In genomic region chr5:127028822-127029457, GRCh38 we compare ENCODE assay signal across 8 cellular contexts. TPM values are rescaled to one million over a fixed set of nuclear protein-coding genes. Genes with fewer than 3 reads are reported as not detected.
DNase-seq lines count a peak whose midpoint lies in the region; ATAC-seq and TF ChIP-seq lines count a peak whose summit lies in the region.

No MANE protein-coding gene starts in this region.

- H3K27ac ChIP-seq in fibroblast of lung (ENCODE audit: insufficient read depth, low read length), result no peak overlapping the region
- no peak overlapping the region for H3K27ac ChIP-seq in rectal smooth muscle tissue (ENCODE audit: low read depth, low read length)
- H3K27ac ChIP-seq in RWPE1, result no peak overlapping the region

- no peak for DNase-seq in stimulated activated naive CD8-positive, alpha-beta T cell treated with anti-CD3 and anti-CD28 coated beads, Interleukin-15, Interleukin-2, amounts not matched to agents 100 U/mL and 50 U/mL, for 24 hours
- peak; percentile 46 to 66 for DNase-seq in SHP77 (lab: John Stamatoyannopoulos, UW)
- DNase-seq in fibroblast of lung (ENCODE audit: low read depth in 2 of 2), result peak; percentile 8 to 30
- DNase-seq in NCI-H146 treated with DMSO at 0.1 percent for 48 hours (lab: John Stamatoyannopoulos, UW; ENCODE audit: unreplicated experiment), result no peak
- DNase-seq in NCI-H510A (lab: John Stamatoyannopoulos, UW), result no peak
- DNase-seq in RWPE1 (ENCODE audit: low spot score), result no peak

- ATAC-seq in stimulated activated naive CD8-positive, alpha-beta T cell treated with anti-CD3 and anti-CD28 coated beads, Interleukin-15, Interleukin-2, amounts not matched to agents 100 U/mL and 50 U/mL, for 24 hours, result no peak

- no peak overlapping the region for H3K27ac Mint-ChIP-seq in stimulated activated naive CD8-positive, alpha-beta T cell treated with anti-CD3 and anti-CD28 coated beads, Interleukin-15, Interleukin-2, amounts not matched to agents 100 ng/mL and 50 ng/mL, for 24 hours

- H3K79me2 ChIP-seq in fibroblast of lung (ENCODE audit: control insufficient read depth, insufficient read depth, low read length), result peaks cover 13% of the 10 kb centered on the region

- peak overlapping the region; percentile 88 for H3K4me3 Mint-ChIP-seq in stimulated activated naive CD8-positive, alpha-beta T cell treated with anti-CD3 and anti-CD28 coated beads, Interleukin-15, Interleukin-2, amounts not matched to agents 100 ng/mL and 50 ng/mL, for 24 hours

- peak overlapping the region; percentile 72 for H3K4me2 ChIP-seq in fibroblast of lung (ENCODE audit: extremely low read depth, insufficient read depth, low read length)

- H3K9me3 ChIP-seq in fibroblast of lung (ENCODE audit: control insufficient read depth, insufficient read depth, low read depth, low read length), result no peaks in the 10 kb centered on the region

- peaks cover 15% of the 10 kb centered on the region for H3K27me3 Mint-ChIP-seq in stimulated activated naive CD8-positive, alpha-beta T cell treated with anti-CD3 and anti-CD28 coated beads, Interleukin-15, Interleukin-2, amounts not matched to agents 100 ng/mL and 50 ng/mL, for 24 hours

- POLR2A ChIA-PET in RWPE1 (lab: Yijun Ruan, JAX; ENCODE audit: low non-redundant PET), result no interaction called here

- H3K4me1 Mint-ChIP-seq in stimulated activated naive CD8-positive, alpha-beta T cell treated with anti-CD3 and anti-CD28 coated beads, Interleukin-15, Interleukin-2, amounts not matched to agents 100 ng/mL and 50 ng/mL, for 24 hours (ENCODE audit: low read depth), result peaks cover 41% of the 10 kb centered on the region

- H3K4me1 ChIP-seq in fibroblast of lung (ENCODE audit: control insufficient read depth, extremely low read depth, insufficient read depth, low read length) (peaks cover 2% of the 10 kb centered on the region), rectal smooth muscle tissue (ENCODE audit: control insufficient read depth, insufficient read depth, low read length) (peaks cover 6% of the 10 kb centered on the region)

- H3K36me3 ChIP-seq in fibroblast of lung (ENCODE audit: control insufficient read depth, insufficient read depth, low read length), result no peaks in the 10 kb centered on the region
- no peaks in the 10 kb centered on the region for H3K36me3 ChIP-seq in rectal smooth muscle tissue (ENCODE audit: control insufficient read depth, insufficient read depth, low read length)

- H3K36me3 Mint-ChIP-seq in stimulated activated naive CD8-positive, alpha-beta T cell treated with anti-CD3 and anti-CD28 coated beads, Interleukin-15, Interleukin-2, amounts not matched to agents 100 ng/mL and 50 ng/mL, for 24 hours (ENCODE audit: low read depth), result no peaks in the 10 kb centered on the region

- H3K27me3 ChIP-seq in fibroblast of lung (ENCODE audit: control insufficient read depth, insufficient read depth, low read length) (no peaks in the 10 kb centered on the region), rectal smooth muscle tissue (ENCODE audit: control insufficient read depth, insufficient read depth, low read length) (no peaks in the 10 kb centered on the region)

- H3K4me3 ChIP-seq in fibroblast of lung (replicated peaks in 1 of 4; ENCODE audit: control extremely low read depth in 1 of 4, insufficient read depth in 1 of 4, low read depth in 3 of 4, low read length in 4 of 4), result peak overlapping the region; percentile 79 to 97 (median 87)
- peak overlapping the region; percentile 77 for H3K4me3 ChIP-seq in rectal smooth muscle tissue (ENCODE audit: low read length)

- CTCF ChIA-PET in RWPE1 (lab: Yijun Ruan, JAX), result interaction anchor here (0.6 to 1.2 kb wide), 7 partner anchors 14 to 164 kb away, joined by 3 to 6 read pairs (median 3); no protein-coding TSS in a partner anchor

- H3K9me3 Mint-ChIP-seq in stimulated activated naive CD8-positive, alpha-beta T cell treated with anti-CD3 and anti-CD28 coated beads, Interleukin-15, Interleukin-2, amounts not matched to agents 100 ng/mL and 50 ng/mL, for 24 hours, result no peaks in the 10 kb centered on the region

- TF ChIP-seq CTCF in fibroblast of lung (conservative IDR thresholded peaks at IDR 0.05 in 1 of 2, IDR thresholded peaks at IDR 0.05 in 1 of 2; ENCODE audit: low read depth in 1 of 2, low read length in 2 of 2), result no peak
- TF ChIP-seq CTCF in RWPE1 (conservative IDR thresholded peaks at IDR 0.05; ENCODE audit: low read depth), result no peak

- H2AFZ ChIP-seq in fibroblast of lung (ENCODE audit: low read length), result no peak overlapping the region

- H3K9ac ChIP-seq in fibroblast of lung (ENCODE audit: insufficient read depth, low read length), result no peak overlapping the region
- H3K9ac ChIP-seq in rectal smooth muscle tissue (ENCODE audit: low read length), result no peak overlapping the region

- H4K20me1 ChIP-seq in fibroblast of lung (ENCODE audit: control insufficient read depth, extremely low read depth, insufficient read depth, low read length), result no peaks in the 10 kb centered on the region

RNA-seq across cellular contexts. Expression of gene MARCHF3, which starts 1.4 kb away (rescaled TPM):
- total RNA-seq in fibroblast of lung, result 8.7 and 11.6 TPM in 2 replicates
- polyA plus RNA-seq in fibroblast of lung, result 8.6 and 15.2 TPM in 2 replicates
- polyA plus RNA-seq in fibroblast of lung (2012), result 4.8 and 10.6 TPM in 2 replicates
- polyA minus RNA-seq in fibroblast of lung (ENCODE audit: low replicate concordance), result 30.7 and 36.6 TPM in 2 replicates

RNA-seq across cellular contexts. Expression of gene C5orf63, which starts 44.4 kb away (rescaled TPM):
- total RNA-seq in fibroblast of lung, result 3.6 and 4.0 TPM in 2 replicates
- polyA plus RNA-seq in fibroblast of lung, result 2.9 and 3.3 TPM in 2 replicates
- 2.8 and 2.9 TPM in 2 replicates for polyA plus RNA-seq in fibroblast of lung (2012)
- not detected in 2 replicates for polyA minus RNA-seq in fibroblast of lung (ENCODE audit: low replicate concordance)

Comparison
In these comparisons a context has a peak if more than half of its experiments do, and no peak if none do; other contexts are left out.
1. DNase-seq: peak in SHP77 (2 of 2) and fibroblast of lung (2 of 2); none in stimulated activated naive CD8-positive, alpha-beta T cell treated with anti-CD3 and anti-CD28 coated beads, Interleukin-15, Interleukin-2, amounts not matched to agents 100 U/mL and 50 U/mL, for 24 hours (single experiment), NCI-H146 treated with DMSO at 0.1 percent for 48 hours (single experiment), NCI-H510A (single experiment) and RWPE1 (single experiment).